30 cellular contexts compared by ENCODE assay signal in genomic region chr21:36557316-36557715, GRCh38.
"Had no signal": no experiment of that assay in that cellular context is flagged by ENCODE, and none has a peak within 500 bp of the region (broad histone marks: within the 10 kb centered on the region; RNA-seq: fewer than 3 reads in every experiment).

No MANE protein-coding gene starts in this region.

- H2AFZ ChIP-seq: neural progenitor cell, parathyroid adenoma had no signal

- H3K27ac Mint-ChIP-seq: naive thymus-derived CD8-positive, alpha-beta T cell; nephron; neural progenitor cell; progenitor cell of endocrine pancreas; stimulated activated memory B cell treated with anti-CD40 and anti-IgM and Interleukin-4, amounts not matched to agents 10 μg/mL and 1 μg/mL and 100 μg/mL, for 72 hours; stimulated activated naive CD8-positive, alpha-beta T cell treated with anti-CD3 and anti-CD28 coated beads, Interleukin-15, amount 100 ng/mL, for 72 hours; type B pancreatic cell had no signal

- ATAC-seq: naive thymus-derived CD8-positive, alpha-beta T cell; psoas muscle; right cardiac atrium; right lobe of liver; stimulated activated memory B cell treated with anti-CD40 and anti-IgM and Interleukin-4, amounts not matched to agents 10 μg/mL and 1 μg/mL and 100 μg/mL, for 72 hours; stimulated activated naive CD8-positive, alpha-beta T cell treated with anti-CD3 and anti-CD28 coated beads, Interleukin-15, amount 100 ng/mL, for 72 hours; stimulated activated naive CD8-positive, alpha-beta T cell treated with anti-CD3 and anti-CD28 coated beads, Interleukin-15, Interleukin-2, amounts not matched to agents 100 U/mL and 50 U/mL, for 24 hours; upper lobe of right lung had no signal

- H3K9me3 ChIP-seq: ovary, psoas muscle, right lobe of liver, sigmoid colon, suprapubic skin, testis, transverse colon, upper lobe of right lung, uterus had no signal

- H3K9me3 Mint-ChIP-seq: nephron; neural progenitor cell; stimulated activated naive CD8-positive, alpha-beta T cell treated with anti-CD3 and anti-CD28 coated beads, Interleukin-15, amount 100 ng/mL, for 72 hours; type B pancreatic cell had no signal

- H3K36me3 ChIP-seq: neural progenitor cell, ovary, right lobe of liver, sigmoid colon, suprapubic skin, tibial artery, transverse colon, upper lobe of right lung, uterus had no signal

- H3K27me3 Mint-ChIP-seq: stimulated activated naive CD8-positive, alpha-beta T cell treated with anti-CD3 and anti-CD28 coated beads, Interleukin-15, amount 100 ng/mL, for 72 hours had no signal

- H3K4me3 ChIP-seq: neural progenitor cell, ovary, psoas muscle, right lobe of liver, sigmoid colon, suprapubic skin, testis, tibial artery, transverse colon, upper lobe of right lung, uterus had no signal

- H3K27me3 ChIP-seq: neural progenitor cell, ovary, right lobe of liver, testis, upper lobe of right lung, uterus had no signal

- H3K79me2 ChIP-seq: parathyroid adenoma had no signal

- H3K4me2 ChIP-seq: neural progenitor cell had no signal

- FAIRE-seq: small intestine had no signal

- H3K4me3 Mint-ChIP-seq: naive thymus-derived CD8-positive, alpha-beta T cell; nephron; neural progenitor cell; stimulated activated memory B cell treated with anti-CD40 and anti-IgM and Interleukin-4, amounts not matched to agents 10 μg/mL and 1 μg/mL and 100 μg/mL, for 72 hours; stimulated activated naive CD8-positive, alpha-beta T cell treated with anti-CD3 and anti-CD28 coated beads, Interleukin-15, amount 100 ng/mL, for 72 hours; type B pancreatic cell had no signal

- H3K27ac ChIP-seq: neural progenitor cell, ovary, parathyroid adenoma, psoas muscle, right lobe of liver, sigmoid colon, suprapubic skin, testis, tibial artery, transverse colon, upper lobe of right lung, uterus had no signal

- H3K4me1 Mint-ChIP-seq: naive thymus-derived CD8-positive, alpha-beta T cell; neural progenitor cell; stimulated activated memory B cell treated with anti-CD40 and anti-IgM and Interleukin-4, amounts not matched to agents 10 μg/mL and 1 μg/mL and 100 μg/mL, for 72 hours; stimulated activated naive CD8-positive, alpha-beta T cell treated with anti-CD3 and anti-CD28 coated beads, Interleukin-15, amount 100 ng/mL, for 72 hours had no signal

- H3K36me3 Mint-ChIP-seq: neural progenitor cell; stimulated activated memory B cell treated with anti-CD40 and anti-IgM and Interleukin-4, amounts not matched to agents 10 μg/mL and 1 μg/mL and 100 μg/mL, for 72 hours; type B pancreatic cell had no signal

- H3K9ac ChIP-seq: neural progenitor cell, parathyroid adenoma had no signal

- H3K4me1 ChIP-seq: neural progenitor cell, parathyroid adenoma, psoas muscle, right lobe of liver, sigmoid colon, transverse colon, upper lobe of right lung had no signal

- DNase-seq: naive thymus-derived CD8-positive, alpha-beta T cell; occipital lobe; ovary; posterior cingulate gyrus; psoas muscle; right cardiac atrium; right lobe of liver; sigmoid colon; small intestine; stimulated activated CD4-positive, alpha-beta T cell treated with anti-CD3 and anti-CD28 coated beads, Interleukin-15, amount 100 ng/mL, for 24 hours; stimulated activated CD4-positive, alpha-beta T cell treated with anti-CD3 and anti-CD28 coated beads, Interleukin-2, amount 100 ng/mL, for 24 hours; stimulated activated CD4-positive, alpha-beta T cell treated with anti-CD3 and anti-CD28 coated beads, Interleukin-2, amount 100 ng/mL, for 48 hours; stimulated activated CD4-positive, alpha-beta T cell treated with anti-CD3 and anti-CD28 coated beads, Interleukin-4, amount 100 ng/mL, for 4 hours; stimulated activated CD8-positive, alpha-beta memory T cell treated with anti-CD3 and anti-CD28 coated beads, Interleukin-4, amount 100 ng/mL, for 48 hours; stimulated activated naive CD4-positive, alpha-beta T cell; stimulated activated naive CD8-positive, alpha-beta T cell treated with anti-CD3 and anti-CD28 coated beads, Interleukin-15, amount 100 ng/mL, for 72 hours; stimulated activated naive CD8-positive, alpha-beta T cell treated with anti-CD3 and anti-CD28 coated beads, Interleukin-15, Interleukin-2, amounts not matched to agents 100 U/mL and 50 U/mL, for 24 hours; substantia nigra; testis; tibial artery; transverse colon; upper lobe of right lung; uterus had no signal
